ENCODE assay signal across 8 cellular contexts in genomic region chr20:37526238-37526838, GRCh38. TPM values are rescaled to one million over a fixed set of nuclear protein-coding genes. Genes with fewer than 3 reads are reported as not detected.
DNase-seq lines count a peak whose midpoint lies in the region; ATAC-seq and TF ChIP-seq lines count a peak whose summit lies in the region.

No MANE protein-coding gene starts in this region.

- H3K27ac ChIP-seq in iPS-18a (ENCODE audit: low read length): no peak overlapping the region

- H3K4me2 ChIP-seq in skeletal muscle satellite cell (ENCODE audit: low read length): peak overlapping the region; percentile 85

- H3K4me3 ChIP-seq in MG63: peak overlapping the region; percentile 98
- H3K4me3 ChIP-seq in astrocyte of the cerebellum (ENCODE audit: low read depth, low read length): peak overlapping the region; percentile 95
- H3K4me3 ChIP-seq in iPS-18a (ENCODE audit: low read length): peak overlapping the region; percentile 94
- H3K4me3 ChIP-seq in skeletal muscle satellite cell (ENCODE audit: low read length): peak overlapping the region; percentile 92

- H3K9me3 ChIP-seq in MG63 (no peaks in the 10 kb centered on the region), iPS-18a (ENCODE audit: control insufficient read depth, low read depth, low read length) (no peaks in the 10 kb centered on the region), skeletal muscle satellite cell (replicated peaks; ENCODE audit: low read length) (no peaks in the 10 kb centered on the region)

- in situ Hi-C loops in astrocyte of the cerebellum (cut with HindIII; ENCODE audit: low sequenced_read_pairs): no loop called here

- H3K36me3 ChIP-seq in MG63 (peaks cover 12% of the 10 kb centered on the region), iPS-18a (ENCODE audit: control insufficient read depth, low read depth, low read length) (no peaks in the 10 kb centered on the region), skeletal muscle satellite cell (ENCODE audit: insufficient read depth, low read length) (peaks cover 1% of the 10 kb centered on the region)

- no peak for TF ChIP-seq CTCF in astrocyte of the cerebellum (IDR thresholded peaks at IDR 0.05; ENCODE audit: low read depth, low read length, missing control alignments)

- H3K27me3 ChIP-seq in MG63 (no peaks in the 10 kb centered on the region), iPS-18a (ENCODE audit: control insufficient read depth, insufficient read depth, low read length) (peaks cover 7% of the 10 kb centered on the region), skeletal muscle satellite cell (ENCODE audit: control insufficient read depth, insufficient read depth, low read length) (no peaks in the 10 kb centered on the region)

- DNase-seq in DMS53 (lab: John Stamatoyannopoulos, UW) (peak; percentile 48), DMS53 treated with DMSO at 0.1 percent for 48 hours (lab: John Stamatoyannopoulos, UW; ENCODE audit: unreplicated experiment) (no peak), MG63 (peak; percentile 54), astrocyte of the cerebellum (ENCODE audit: low read depth) (no peak), NCI-H2107 treated with DMSO at 0.1 percent for 48 hours (lab: John Stamatoyannopoulos, UW; ENCODE audit: unreplicated experiment) (no peak)

- H3K4me1 ChIP-seq in iPS-18a (ENCODE audit: control insufficient read depth, low read depth, low read length) (peaks cover 25% of the 10 kb centered on the region), skeletal muscle satellite cell (ENCODE audit: control insufficient read depth, insufficient read depth, low read length) (peaks cover 33% of the 10 kb centered on the region)

- ATAC-seq in GM18873 (IDR thresholded peaks at IDR 0.05; ENCODE audit: low FRiP score, unreplicated experiment): no peak

- H3K9ac ChIP-seq in iPS-18a (ENCODE audit: low read length) (peak overlapping the region; percentile 91), skeletal muscle satellite cell (ENCODE audit: low read depth, low read length) (peak overlapping the region; percentile 96)

RNA-seq across cellular contexts. Expression of gene BLCAP, which starts 1.3 kb away (rescaled TPM):
- 23.6 and 26.6 TPM in 2 replicates for total RNA-seq in MG63 (2014; rRNA removed; shearing (Covaris generic); ENCODE audit: low replicate concordance)
- total RNA-seq in skeletal muscle satellite cell (2012; rRNA removed): 32.2 and 48.5 TPM in 2 replicates

RNA-seq across cellular contexts. Expression of gene NNAT, which starts 5.3 kb away (rescaled TPM):
- not detected in 2 replicates for total RNA-seq in MG63 (2014; rRNA removed; shearing (Covaris generic); ENCODE audit: low replicate concordance)
- total RNA-seq in skeletal muscle satellite cell (2012; rRNA removed): under 0.01 TPM in 1 of 2 replicates, not detected in the other

Comparison
In these comparisons a context has a peak if more than half of its experiments do, and no peak if none do; other contexts are left out.
1. DNase-seq: peak in DMS53 (single experiment) and MG63 (single experiment); none in DMS53 treated with DMSO at 0.1 percent for 48 hours (single experiment), astrocyte of the cerebellum (single experiment) and NCI-H2107 treated with DMSO at 0.1 percent for 48 hours (single experiment).
2. Peak in every context shown above with its lines, with median percentiles within 50 percentile points of each other: H3K4me3 ChIP-seq.